In genomic region chr2:110149330-110150220, GRCh38 we compare ENCODE assay signal across 1 cellular context.
A peak's percentile ranks its signal among the peaks of the same experiment; 100 is the strongest.
TF ChIP-seq lines count a peak whose summit lies in the region.

No MANE protein-coding gene starts in this region.

TF ChIP-seq in SK-N-SH, 30 proteins besides CTCF, POLR2A, EP300 and RAD21 (continued from another document):
- TF ChIP-seq MAX (IDR thresholded peaks at IDR 0.05; ENCODE audit: low read depth), result peak; percentile 42; the same call in 1 of the 2 replicates
- no peak for TF ChIP-seq NRF1 (IDR thresholded peaks at IDR 0.05; ENCODE audit: low read depth, low read length)
- no peak for TF ChIP-seq GABPA (IDR thresholded peaks at IDR 0.05; ENCODE audit: low read depth)
- TF ChIP-seq CHD2 (IDR thresholded peaks at IDR 0.05; ENCODE audit: low read length, partially characterized antibody), result no peak
- TF ChIP-seq SIN3A (IDR thresholded peaks at IDR 0.05; ENCODE audit: borderline replicate concordance, low read depth, low read length), result no peak
- peak; percentile 82 for TF ChIP-seq RXRA (IDR thresholded peaks at IDR 0.05; ENCODE audit: borderline replicate concordance, low read depth)
- TF ChIP-seq REST (IDR thresholded peaks at IDR 0.05; ENCODE audit: low read depth, low read length), result no peak
- TF ChIP-seq USF2 (IDR thresholded peaks at IDR 0.05; ENCODE audit: borderline replicate concordance, low read depth, low read length), result no peak
- TF ChIP-seq POLR2AphosphoS5 (IDR thresholded peaks at IDR 0.05; ENCODE audit: low read depth, low read length), result peak; percentile 79; the same call in 1 of the 2 replicates
- TF ChIP-seq YY1 (IDR thresholded peaks at IDR 0.05; ENCODE audit: low read depth), result peak; percentile 49; the same call in 1 of the 2 replicates
- TF ChIP-seq EZH2phosphoT487 (IDR thresholded peaks at IDR 0.05; ENCODE audit: borderline replicate concordance, low read depth), result no peak
- no peak for TF ChIP-seq GATA2 (CRISPR knock-in tag; IDR thresholded peaks at IDR 0.05)
- TF ChIP-seq SMC3 (IDR thresholded peaks at IDR 0.05; ENCODE audit: low read depth, low read length), result no peak
